ENCODE assay signal across 1 cellular context in genomic region chr2:139992078-139992477, GRCh38.
TF ChIP-seq lines count a peak whose summit lies in the region.

No MANE protein-coding gene starts in this region.

TF ChIP-seq in HepG2, 621 proteins besides CTCF, POLR2A, EP300 and RAD21 (continued from another document):
- TF ChIP-seq RFX3 (CRISPR knock-in tag; IDR thresholded peaks at IDR 0.05) = no peak
- TF ChIP-seq FOSL2 (CRISPR knock-in tag; IDR thresholded peaks at IDR 0.05) = no peak
- TF ChIP-seq PATZ1 (CRISPR knock-in tag; IDR thresholded peaks at IDR 0.05) = peak; percentile 82
- TF ChIP-seq ZKSCAN8 (CRISPR knock-in tag; IDR thresholded peaks at IDR 0.05; ENCODE audit: borderline replicate concordance) = no peak
- TF ChIP-seq STAG1 (CRISPR knock-in tag; IDR thresholded peaks at IDR 0.05) = peak; percentile 46
- TF ChIP-seq SMC3 (IDR thresholded peaks at IDR 0.05; ENCODE audit: low read length) = peak; percentile 32; the same call in 1 of the 2 replicates
- no peak for TF ChIP-seq ZSCAN9 (CRISPR knock-in tag; IDR thresholded peaks at IDR 0.05; ENCODE audit: borderline replicate concordance)
- no peak for TF ChIP-seq ZNF143 (CRISPR knock-in tag; IDR thresholded peaks at IDR 0.05)
- TF ChIP-seq GATA4 (IDR thresholded peaks at IDR 0.05; ENCODE audit: borderline replicate concordance, low read depth) = no peak
- no peak for TF ChIP-seq ZNF160 (CRISPR knock-in tag; IDR thresholded peaks at IDR 0.05)
- TF ChIP-seq ETV6 (CRISPR knock-in tag; conservative IDR thresholded peaks at IDR 0.05) = no peak
- TF ChIP-seq ZNF710 (CRISPR knock-in tag; IDR thresholded peaks at IDR 0.05; ENCODE audit: borderline replicate concordance) = 0 out of 2 replicates have a peak, but pooled peaks have one; percentile 2
- no peak for TF ChIP-seq ISL2 (CRISPR knock-in tag; IDR thresholded peaks at IDR 0.05)
- no peak for TF ChIP-seq ZNF740 (CRISPR knock-in tag; IDR thresholded peaks at IDR 0.05)
- no peak for TF ChIP-seq POLR2AphosphoS2 (IDR thresholded peaks at IDR 0.05; ENCODE audit: low read depth, low read length)
- 0 out of 2 replicates have a peak, but pooled peaks have one; percentile 25 for TF ChIP-seq ZNF772 (CRISPR knock-in tag; IDR thresholded peaks at IDR 0.05)
TF ChIP-seq in HepG2: peak in this region for 7.
